Comparison of ENCODE assay signal across 16 cellular contexts in the genomic region with DNA sequence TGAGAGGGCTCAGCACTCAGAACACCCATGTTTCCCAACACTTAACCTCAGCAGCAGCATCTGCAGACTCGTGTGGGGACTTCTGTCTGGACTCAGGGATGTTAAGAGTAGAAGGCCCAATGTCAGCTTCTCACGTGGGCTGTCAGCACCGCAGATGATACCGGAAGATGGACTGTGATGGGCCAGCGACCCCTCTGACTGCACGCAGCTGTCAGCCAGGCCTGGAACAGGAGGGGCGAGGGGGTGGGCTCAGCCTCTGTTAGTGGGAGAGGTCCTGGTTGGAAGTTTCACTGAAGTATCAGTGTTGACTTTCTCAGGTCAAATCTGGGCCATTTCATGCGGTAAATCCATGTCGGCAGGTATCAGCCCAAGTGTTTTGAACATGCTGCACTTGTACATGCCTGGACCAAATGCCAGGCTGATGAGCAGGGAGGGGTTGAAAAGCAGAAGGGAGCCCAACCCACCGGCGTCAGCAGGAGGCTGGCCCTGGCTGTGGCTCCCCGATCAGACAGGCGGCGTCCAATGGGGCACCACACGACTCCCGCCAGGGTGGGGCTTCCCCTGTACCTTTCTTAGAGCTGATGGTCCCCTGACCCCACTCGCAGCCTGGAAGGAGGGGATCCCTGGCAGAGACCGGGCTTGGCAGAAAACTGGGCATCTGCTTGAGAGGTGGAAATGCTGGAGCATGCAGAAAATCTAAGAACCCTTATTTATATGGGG.
A peak's percentile ranks its signal among the peaks of the same experiment; 100 is the strongest.
DNase-seq lines count a peak whose midpoint lies in the region; ATAC-seq, FAIRE-seq and TF ChIP-seq lines count a peak whose summit lies in the region.
"Had no signal": no experiment of that assay in that cellular context is flagged by ENCODE, and none has a peak within 500 bp of the region (broad histone marks: within the 10 kb centered on the region; RNA-seq: fewer than 3 reads in every experiment).

No MANE protein-coding gene starts in this region.

- H3K9me3 Mint-ChIP-seq in chondrocyte (ENCODE audit: low read depth) (no peaks in the 10 kb centered on the region), immature natural killer cell (no peaks in the 10 kb centered on the region)
- no peaks in the 10 kb centered on the region for H3K9me3 Mint-ChIP-seq in T-helper 2 cell treated with Interferon-gamma antibody and Interleukin-4, amounts not matched to agents 5 μg/mL and 100 μg/mL, for 36 hours
- H3K9me3 Mint-ChIP-seq: CD8-positive, alpha-beta T cell; HFFc6 had no signal

- H3K9me3 ChIP-seq in kidney (ENCODE audit: control insufficient read depth in 1 of 2, low read length in 2 of 2) (no peaks in the 10 kb centered on the region), osteoblast (ENCODE audit: low read depth, low read length) (no peaks in the 10 kb centered on the region)

- H3K4me1 Mint-ChIP-seq in chondrocyte (ENCODE audit: low read depth) (peaks cover 5% of the 10 kb centered on the region), immature natural killer cell (peaks cover 5 to 9% of the 10 kb centered on the region in 2 donors)
- no peaks in the 10 kb centered on the region for H3K4me1 Mint-ChIP-seq in T-helper 2 cell treated with Interferon-gamma antibody and Interleukin-4, amounts not matched to agents 5 μg/mL and 100 μg/mL, for 36 hours (ENCODE audit: low read depth)

- H3K36me3 Mint-ChIP-seq in chondrocyte (ENCODE audit: low read depth): peaks cover 24% of the 10 kb centered on the region
- no peaks in the 10 kb centered on the region for H3K36me3 Mint-ChIP-seq in T-helper 2 cell treated with Interferon-gamma antibody and Interleukin-4, amounts not matched to agents 5 μg/mL and 100 μg/mL, for 36 hours (ENCODE audit: low read depth)
- peaks cover 0 to 1% (median 0%) of the 10 kb centered on the region in 3 donors for H3K36me3 Mint-ChIP-seq in immature natural killer cell
- H3K36me3 Mint-ChIP-seq: CD8-positive, alpha-beta T cell had no signal

- no peaks in the 10 kb centered on the region for H4K20me1 ChIP-seq in osteoblast (ENCODE audit: insufficient read depth, low read length)
- H4K20me1 ChIP-seq: BLaER1 treated with 17β-estradiol and CSF1 and Interleukin-3, amounts not matched to agents 10 nM and 100 nM had no signal

- H3K4me1 ChIP-seq in kidney (ENCODE audit: control insufficient read depth in 1 of 2, insufficient read depth in 1 of 2, low read depth in 1 of 2, low read length in 2 of 2) (no peaks in the 10 kb centered on the region), osteoblast (ENCODE audit: insufficient read depth, low read length) (no peaks in the 10 kb centered on the region)

- no peaks in the 10 kb centered on the region for H3K36me3 ChIP-seq in kidney (ENCODE audit: control insufficient read depth in 1 of 2, insufficient read depth in 2 of 2, low read length in 2 of 2)
- H3K36me3 ChIP-seq in osteoblast (ENCODE audit: insufficient read depth, low read length): no peaks in the 10 kb centered on the region
- H3K36me3 ChIP-seq: BLaER1 treated with 17β-estradiol and CSF1 and Interleukin-3, amounts not matched to agents 10 nM and 100 nM had no signal

- H3K9ac ChIP-seq in kidney (ENCODE audit: low read length in 2 of 2): no peak overlapping the region
- H3K9ac ChIP-seq: BLaER1 treated with 17β-estradiol and CSF1 and Interleukin-3, amounts not matched to agents 10 nM and 100 nM had no signal

- no peak for FAIRE-seq in kidney (lab: Jason Lieb, UNC)
- FAIRE-seq: GM12878 had no signal

- TF ChIP-seq CTCF in chondrocyte (IDR thresholded peaks at IDR 0.05) (no peak), kidney (IDR thresholded peaks at IDR 0.05; ENCODE audit: borderline replicate concordance, extremely low read depth, insufficient read depth) (no peak), osteoblast (IDR thresholded peaks at IDR 0.05; ENCODE audit: extremely low read depth, low read depth, low read length) (no peak)

- no peak overlapping the region for H3K27ac Mint-ChIP-seq in chondrocyte (ENCODE audit: unreplicated experiment)
- no peak overlapping the region for H3K27ac Mint-ChIP-seq in T-helper 2 cell treated with Interferon-gamma antibody and Interleukin-4, amounts not matched to agents 5 μg/mL and 100 μg/mL, for 36 hours
- no peak overlapping the region for H3K27ac Mint-ChIP-seq in immature natural killer cell
- H3K27ac Mint-ChIP-seq: B cell; CD8-positive, alpha-beta T cell; HFFc6 had no signal

- peak; percentile 81 for DNase-seq in chondrocyte (ENCODE audit: low spot score)
- peak; percentile 59 for DNase-seq in kidney
- DNase-seq in osteoblast (ENCODE audit: insufficient read length, low spot score, missing footprints): peak; percentile 66
- no peak for DNase-seq in T-helper 2 cell treated with Interferon-gamma antibody and Interleukin-4, amounts not matched to agents 5 μg/mL and 100 μg/mL, for 36 hours (ENCODE audit: low spot score)
- DNase-seq in immature natural killer cell: no peak
- DNase-seq: Calu3; CD8-positive, alpha-beta T cell; DMS79 treated with DMSO at 0.1 percent for 48 hours; GOT3; H7; HFFc6 had no signal

- H3K4me3 ChIP-seq in kidney (ENCODE audit: low read length in 2 of 2) (no peak overlapping the region), osteoblast (ENCODE audit: insufficient read depth, low read length) (no peak overlapping the region)
- H3K4me3 ChIP-seq: BLaER1 treated with 17β-estradiol and CSF1 and Interleukin-3, amounts not matched to agents 10 nM and 100 nM; GM12878 had no signal

- H3K4me2 ChIP-seq in osteoblast (ENCODE audit: insufficient read depth, low read length): no peak overlapping the region
- H3K4me2 ChIP-seq: BLaER1 treated with 17β-estradiol and CSF1 and Interleukin-3, amounts not matched to agents 10 nM and 100 nM had no signal

- H3K27me3 Mint-ChIP-seq in chondrocyte (ENCODE audit: low read depth): no peaks in the 10 kb centered on the region
- no peaks in the 10 kb centered on the region for H3K27me3 Mint-ChIP-seq in T-helper 2 cell treated with Interferon-gamma antibody and Interleukin-4, amounts not matched to agents 5 μg/mL and 100 μg/mL, for 36 hours (ENCODE audit: low read depth)
- peaks cover 0 to 6% (median 0%) of the 10 kb centered on the region in 3 donors for H3K27me3 Mint-ChIP-seq in immature natural killer cell (ENCODE audit: low read depth in 3 of 3)

- H3K27ac ChIP-seq in kidney (ENCODE audit: low read depth in 2 of 2, low read length in 2 of 2) (no peak overlapping the region), osteoblast (ENCODE audit: low read depth, low read length) (no peak overlapping the region)
- H3K27ac ChIP-seq: BLaER1 treated with 17β-estradiol and CSF1 and Interleukin-3, amounts not matched to agents 10 nM and 100 nM had no signal

- no peaks in the 10 kb centered on the region for H3K79me2 ChIP-seq in osteoblast (ENCODE audit: insufficient read depth, low read length)

- ATAC-seq in HG03354 (IDR thresholded peaks at IDR 0.05; ENCODE audit: poor library complexity, severe bottlenecking, unreplicated experiment): no peak
- ATAC-seq: CD8-positive, alpha-beta T cell; GM12878; HCT116 had no signal

- H2AFZ ChIP-seq in osteoblast (ENCODE audit: low read length): no peak overlapping the region

- H3K4me3 Mint-ChIP-seq in chondrocyte (ENCODE audit: unreplicated experiment) (no peak overlapping the region), immature natural killer cell (no peak overlapping the region)
- no peak overlapping the region for H3K4me3 Mint-ChIP-seq in T-helper 2 cell treated with Interferon-gamma antibody and Interleukin-4, amounts not matched to agents 5 μg/mL and 100 μg/mL, for 36 hours
- H3K4me3 Mint-ChIP-seq: B cell; CD8-positive, alpha-beta T cell; HFFc6 had no signal

- intact Hi-C loops in kidney (cut with DNase I): no loop called here

- H3K27me3 ChIP-seq in osteoblast (ENCODE audit: insufficient read depth, low read length): no peaks in the 10 kb centered on the region
- H3K27me3 ChIP-seq: BLaER1 treated with 17β-estradiol and CSF1 and Interleukin-3, amounts not matched to agents 10 nM and 100 nM had no signal

Comparison
In these comparisons a context has a peak if more than half of its experiments do, and no peak if none do; other contexts are left out.
1. DNase-seq: peak in chondrocyte (single experiment), kidney (single experiment) and osteoblast (single experiment); none in T-helper 2 cell treated with Interferon-gamma antibody and Interleukin-4, amounts not matched to agents 5 μg/mL and 100 μg/mL, for 36 hours (single experiment) and immature natural killer cell (0 of 3).